ENCODE assay signal across 7 cellular contexts in genomic region chr6:24494726-24495515, GRCh38. TPM values are rescaled to one million over a fixed set of nuclear protein-coding genes. Genes with fewer than 3 reads are reported as not detected.
A peak's percentile ranks its signal among the peaks of the same experiment; 100 is the strongest.
DNase-seq lines count a peak whose midpoint lies in the region; ATAC-seq, FAIRE-seq and TF ChIP-seq lines count a peak whose summit lies in the region.

Gene ALDH5A1, plus strand, starts transcription at chr6:24494969. Its CDS starts 28 bp downstream, at chr6:24494997.

- no peak; the same call in 1 of the 2 replicates for TF ChIP-seq POLR2A in GM12892 (IDR thresholded peaks at IDR 0.05; ENCODE audit: low read depth, low read length)

- peak; percentile 66 for DNase-seq in GM12892 (ENCODE audit: insufficient read length)
- peak; percentile 81 for DNase-seq in NCI-H1105 treated with DMSO at 0.1 percent for 48 hours (lab: John Stamatoyannopoulos, UW)
- DNase-seq in UCSD-AML1 (lab: John Stamatoyannopoulos, UW; ENCODE audit: unreplicated experiment) = peak; percentile 87
- peak; percentile 84 for DNase-seq in iPS-NIHi7 (ENCODE audit: extremely low spot score)
- DNase-seq in smooth muscle cell of the brain vasculature (ENCODE audit: low read depth, low spot score) = peak; percentile 2

- peaks cover 28% of the 10 kb centered on the region for H3K36me3 Mint-ChIP-seq in brain

- peaks cover 0 to 3% (median 0%) of the 10 kb centered on the region in 5 experiments for H3K9me3 Mint-ChIP-seq in brain

- FAIRE-seq in GM12892 (lab: Jason Lieb, UNC) = peak; percentile 82

- H3K27me3 Mint-ChIP-seq in brain = peaks cover 4% of the 10 kb centered on the region

- peak; percentile 51 for ATAC-seq in HG02623 (IDR thresholded peaks at IDR 0.05; ENCODE audit: unreplicated experiment)

- peak within 1 kb of the TSS in 4 of 5 experiments; percentile 33 to 78 (median 76) for H3K27ac Mint-ChIP-seq in brain

- H3K4me1 Mint-ChIP-seq in brain = peaks cover 35% of the 10 kb centered on the region

- TF ChIP-seq CTCF in brain (conservative IDR thresholded peaks at IDR 0.05) = peak; percentile 7 to 27

- peak within 1 kb of the TSS; percentile 80 to 88 (median 83) for H3K4me3 Mint-ChIP-seq in brain

RNA-seq across cellular contexts. Expression of gene ALDH5A1, which starts in this region (rescaled TPM):
- 12.4 TPM for polyA plus RNA-seq in GM12892 (2012; ENCODE audit: missing spikeins)
- 42.6 TPM for polyA plus RNA-seq in brain (ENCODE audit: insufficient read depth, low read depth, low replicate concordance)

Comparison
In these comparisons a context has a peak if more than half of its experiments do, and no peak if none do; other contexts are left out.
1. Peak in every context shown above with its lines: DNase-seq and ATAC-seq.
2. DNase-seq: peak in every context shown above with its lines; median percentile 87 in UCSD-AML1; 84 in iPS-NIHi7; 81 in NCI-H1105 treated with DMSO at 0.1 percent for 48 hours; 66 in GM12892; 2 in smooth muscle cell of the brain vasculature.